ENCODE assay signal across 1 cellular context in genomic region chr1:208089971-208090755, GRCh38.
A peak's percentile ranks its signal among the peaks of the same experiment; 100 is the strongest.
TF ChIP-seq lines count a peak whose summit lies in the region.

No MANE protein-coding gene starts in this region.

TF ChIP-seq in HEK293, 187 proteins besides CTCF, POLR2A, EP300 and RAD21 (continued from another document):
- peak; percentile 67 for TF ChIP-seq FEZF1 (tag by site-specific recombination; IDR thresholded peaks at IDR 0.05)
- peak; percentile 79 for TF ChIP-seq GLIS1 (tag by site-specific recombination; IDR thresholded peaks at IDR 0.05)
- TF ChIP-seq ZNF302 (tag by site-specific recombination; IDR thresholded peaks at IDR 0.05; ENCODE audit: low read depth) = no peak
- TF ChIP-seq ZBTB20 (tag by site-specific recombination; IDR thresholded peaks at IDR 0.05) = no peak
- TF ChIP-seq ZIC2 (tag by site-specific recombination; IDR thresholded peaks at IDR 0.05) = no peak
- TF ChIP-seq ZNF169 (tag by site-specific recombination; IDR thresholded peaks at IDR 0.05) = no peak
- 0 out of 2 replicates have a peak, but pooled peaks have one; percentile 18 for TF ChIP-seq KLF1 (tag by site-specific recombination; IDR thresholded peaks at IDR 0.05)
- TF ChIP-seq ZNF221 (tag by site-specific recombination; IDR thresholded peaks at IDR 0.05; ENCODE audit: borderline replicate concordance) = no peak
- no peak for TF ChIP-seq ZBTB1 (tag by site-specific recombination; IDR thresholded peaks at IDR 0.05)
- TF ChIP-seq, protein P1, sequence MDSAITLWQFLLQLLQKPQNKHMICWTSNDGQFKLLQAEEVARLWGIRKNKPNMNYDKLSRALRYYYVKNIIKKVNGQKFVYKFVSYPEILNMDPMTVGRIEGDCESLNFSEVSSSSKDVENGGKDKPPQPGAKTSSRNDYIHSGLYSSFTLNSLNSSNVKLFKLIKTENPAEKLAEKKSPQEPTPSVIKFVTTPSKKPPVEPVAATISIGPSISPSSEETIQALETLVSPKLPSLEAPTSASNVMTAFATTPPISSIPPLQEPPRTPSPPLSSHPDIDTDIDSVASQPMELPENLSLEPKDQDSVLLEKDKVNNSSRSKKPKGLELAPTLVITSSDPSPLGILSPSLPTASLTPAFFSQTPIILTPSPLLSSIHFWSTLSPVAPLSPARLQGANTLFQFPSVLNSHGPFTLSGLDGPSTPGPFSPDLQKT (IDR thresholded peaks at IDR 0.05; ENCODE audit: borderline replicate concordance, low read depth, low read length) = no peak
- TF ChIP-seq ZBTB26 (tag by site-specific recombination; optimal IDR thresholded peaks at IDR 0.05) = no peak
- no peak for TF ChIP-seq ZNF404 (tag by site-specific recombination; IDR thresholded peaks at IDR 0.05)
- no peak for TF ChIP-seq ZNF341 (tag by site-specific recombination; IDR thresholded peaks at IDR 0.05; ENCODE audit: low read depth)
- TF ChIP-seq ZNF785 (tag by site-specific recombination; IDR thresholded peaks at IDR 0.05) = no peak
- no peak for TF ChIP-seq SP7 (tag by site-specific recombination; IDR thresholded peaks at IDR 0.05)
- TF ChIP-seq ZNF48 (tag by site-specific recombination; IDR thresholded peaks at IDR 0.05) = no peak
- TF ChIP-seq AEBP2 (tag by site-specific recombination; IDR thresholded peaks at IDR 0.05; ENCODE audit: borderline replicate concordance) = no peak
- TF ChIP-seq PRDM1 (tag by site-specific recombination; IDR thresholded peaks at IDR 0.05) = no peak
